In genomic region chr5:140575309-140575708, GRCh38 we compare ENCODE assay signal across 6 cellular contexts.
DNase-seq lines count a peak whose midpoint lies in the region; ATAC-seq lines count a peak whose summit lies in the region.

No MANE protein-coding gene starts in this region.

- peaks cover 0 to 1% (median 0%) of the 10 kb centered on the region in 5 donors for H3K36me3 ChIP-seq in subcutaneous abdominal adipose tissue (ENCODE audit: control insufficient read depth in 5 of 5, insufficient read depth in 5 of 5, low read length in 5 of 5)

- ATAC-seq in HG03354 (IDR thresholded peaks at IDR 0.05; ENCODE audit: poor library complexity, severe bottlenecking, unreplicated experiment), result no peak

- H3K9me3 ChIP-seq in subcutaneous abdominal adipose tissue (ENCODE audit: control insufficient read depth in 5 of 5, low read length in 5 of 5), result no peaks in the 10 kb centered on the region

- no peaks in the 10 kb centered on the region for H3K27me3 ChIP-seq in subcutaneous abdominal adipose tissue (ENCODE audit: control insufficient read depth in 5 of 5, insufficient read depth in 4 of 5, low read length in 5 of 5)

- H3K27ac ChIP-seq in subcutaneous abdominal adipose tissue (ENCODE audit: low read depth, low read length), result peak overlapping the region; percentile 85

- no peak overlapping the region for H3K4me3 ChIP-seq in subcutaneous abdominal adipose tissue (ENCODE audit: low read depth in 1 of 5, low read length in 5 of 5)

- DNase-seq in NCI-H82 (lab: John Stamatoyannopoulos, UW) (peak; percentile 21), NCI-H82 treated with DMSO at 0.1 percent for 48 hours (lab: John Stamatoyannopoulos, UW; ENCODE audit: unreplicated experiment) (no peak), fibroblast of gingiva (ENCODE audit: low read depth) (peak; percentile 72)
- no peak for DNase-seq in effector CD8-positive, alpha-beta T cell (lab: John Stamatoyannopoulos, UW)

- peak overlapping the region in 1 of 5 donors; percentile 6 for H3K9ac ChIP-seq in subcutaneous abdominal adipose tissue (ENCODE audit: low read length in 5 of 5)

- peaks cover 0 to 25% (median 16%) of the 10 kb centered on the region in 5 donors for H3K4me1 ChIP-seq in subcutaneous abdominal adipose tissue (ENCODE audit: control insufficient read depth in 5 of 5, insufficient read depth in 5 of 5, low read length in 5 of 5)

Comparison
In these comparisons a context has a peak if more than half of its experiments do, and no peak if none do; other contexts are left out.
1. DNase-seq: peak in NCI-H82 (single experiment) and fibroblast of gingiva (single experiment); none in NCI-H82 treated with DMSO at 0.1 percent for 48 hours (single experiment) and effector CD8-positive, alpha-beta T cell (single experiment).